In the genomic region with DNA sequence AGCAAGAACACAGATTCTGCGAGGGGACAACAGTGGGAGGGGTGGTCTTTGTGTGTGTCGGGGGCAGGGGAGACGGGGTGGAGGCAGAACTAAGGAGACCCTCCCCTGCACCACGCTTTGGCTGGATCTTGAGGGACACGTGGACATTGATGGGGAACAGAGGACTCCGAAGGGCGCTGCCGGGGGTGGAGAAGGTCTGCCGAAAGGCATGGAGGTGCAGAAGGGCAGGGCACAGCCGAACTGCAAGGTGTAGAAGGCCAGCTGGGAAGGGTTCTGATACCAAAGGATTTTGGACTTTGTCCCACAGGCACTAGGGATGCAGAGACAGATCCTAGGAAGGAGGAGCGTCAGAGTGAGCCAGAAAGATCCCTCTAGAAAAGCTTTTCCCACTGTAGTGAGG, we compare ENCODE assay signal across 13 cellular contexts.
DNase-seq lines count a peak whose midpoint lies in the region; ATAC-seq and TF ChIP-seq lines count a peak whose summit lies in the region.
"Had no signal": no experiment of that assay in that cellular context is flagged by ENCODE, and none has a peak within 500 bp of the region (broad histone marks: within the 10 kb centered on the region; RNA-seq: fewer than 3 reads in every experiment).

No MANE protein-coding gene starts in this region.

- H3K14ac ChIP-seq in neuronal stem cell (ENCODE audit: low read length): no peak overlapping the region

- no peak for ATAC-seq in activated naive CD4-positive, alpha-beta T cell treated with anti-CD3 and anti-CD28 coated beads, Interleukin-2, amount 50 U/mL, for 72 hours
- ATAC-seq in upper lobe of right lung (no peak), GM21390 (IDR thresholded peaks at IDR 0.05; ENCODE audit: unreplicated experiment) (no peak)
- ATAC-seq: CD8-positive, alpha-beta T cell had no signal

- TF ChIP-seq RAD21 in liver (IDR thresholded peaks at IDR 0.05): no peak

- H3K36me3 Mint-ChIP-seq in activated naive CD4-positive, alpha-beta T cell treated with anti-CD3 and anti-CD28 coated beads, Interleukin-2, amount 50 U/mL, for 72 hours: no peaks in the 10 kb centered on the region
- H3K36me3 Mint-ChIP-seq: CD8-positive, alpha-beta T cell had no signal

- no peak overlapping the region for H4K91ac ChIP-seq in neuronal stem cell (ENCODE audit: low read depth, low read length, poor library complexity)

- H2BK15ac ChIP-seq in neuronal stem cell (ENCODE audit: low read length): no peak overlapping the region

- H3K27me3 ChIP-seq in liver (ENCODE audit: control insufficient read depth in 4 of 4, insufficient read depth in 4 of 4, low read length in 3 of 4) (no peaks in the 10 kb centered on the region), neuronal stem cell (ENCODE audit: control insufficient read depth in 3 of 3, insufficient read depth in 3 of 3, low read depth in 1 of 3, low read length in 3 of 3) (peaks cover 0 to 47% (median 0%) of the 10 kb centered on the region in 3 experiments), upper lobe of right lung (no peaks in the 10 kb centered on the region)

- no peak overlapping the region for H3K4me3 ChIP-seq in liver (ENCODE audit: low read depth in 1 of 3, low read length in 3 of 3)
- H3K4me3 ChIP-seq in neuronal stem cell (ENCODE audit: low read length in 2 of 2): no peak overlapping the region
- H3K4me3 ChIP-seq in upper lobe of right lung: no peak overlapping the region
- H3K4me3 ChIP-seq: BLaER1 treated with 17β-estradiol and CSF1 and Interleukin-3, amounts not matched to agents 10 nM and 100 nM had no signal

- H3K18ac ChIP-seq in neuronal stem cell (ENCODE audit: low read length): no peak overlapping the region

- H3K27ac Mint-ChIP-seq in activated naive CD4-positive, alpha-beta T cell treated with anti-CD3 and anti-CD28 coated beads, Interleukin-2, amount 50 U/mL, for 72 hours: peak overlapping the region; percentile 7 to 14
- H3K27ac Mint-ChIP-seq: B cell; CD8-positive, alpha-beta T cell; H9 had no signal

- no peak overlapping the region for H4K8ac ChIP-seq in neuronal stem cell (ENCODE audit: low read depth, low read length)

- no peaks in the 10 kb centered on the region for H3K79me1 ChIP-seq in neuronal stem cell (ENCODE audit: low read depth, low read length)

- H3K36me3 ChIP-seq in liver (ENCODE audit: control insufficient read depth in 4 of 4, insufficient read depth in 3 of 4, low read depth in 1 of 4, low read length in 3 of 4) (no peaks in the 10 kb centered on the region), neuronal stem cell (replicated peaks in 1 of 2; ENCODE audit: control insufficient read depth in 2 of 2, insufficient read depth in 2 of 2, low read length in 2 of 2) (no peaks in the 10 kb centered on the region), upper lobe of right lung (no peaks in the 10 kb centered on the region)
- H3K36me3 ChIP-seq: BLaER1 treated with 17β-estradiol and CSF1 and Interleukin-3, amounts not matched to agents 10 nM and 100 nM had no signal

- no peak overlapping the region for H3K4me2 ChIP-seq in neuronal stem cell (ENCODE audit: insufficient read depth, low read length, poor library complexity, severe bottlenecking)
- H3K4me2 ChIP-seq: BLaER1 treated with 17β-estradiol and CSF1 and Interleukin-3, amounts not matched to agents 10 nM and 100 nM had no signal

- intact Hi-C loops in upper lobe of right lung (cut with DNase I): no loop called here

- H2BK5ac ChIP-seq in neuronal stem cell (ENCODE audit: low read length): no peak overlapping the region

- H2BK12ac ChIP-seq in neuronal stem cell (ENCODE audit: low read length): no peak overlapping the region

- H2AK5ac ChIP-seq in neuronal stem cell (ENCODE audit: low read depth, low read length): no peak overlapping the region

- H3K9me3 ChIP-seq in liver (ENCODE audit: control insufficient read depth in 4 of 4, low read length in 3 of 4): no peaks in the 10 kb centered on the region
- no peaks in the 10 kb centered on the region for H3K9me3 ChIP-seq in neuronal stem cell (replicated peaks in 1 of 2; ENCODE audit: control insufficient read depth in 2 of 2, insufficient read depth in 1 of 2, low read depth in 1 of 2, low read length in 2 of 2)
- no peaks in the 10 kb centered on the region for H3K9me3 ChIP-seq in upper lobe of right lung
- H3K9me3 ChIP-seq: BLaER1 treated with 17β-estradiol and CSF1 and Interleukin-3, amounts not matched to agents 10 nM and 100 nM had no signal

- H3K27ac ChIP-seq in liver (ENCODE audit: low read depth in 1 of 2, low read length in 2 of 2) (peak overlapping the region; percentile 55 to 75), neuronal stem cell (replicated peaks; ENCODE audit: low read length) (no peak overlapping the region), upper lobe of right lung (no peak overlapping the region)
- H3K27ac ChIP-seq: BLaER1 treated with 17β-estradiol and CSF1 and Interleukin-3, amounts not matched to agents 10 nM and 100 nM had no signal

- no peak overlapping the region for H3K9ac ChIP-seq in liver (ENCODE audit: low read depth in 1 of 2, low read length in 2 of 2)
- peak overlapping the region; percentile 45 for H3K9ac ChIP-seq in neuronal stem cell (ENCODE audit: low read depth, low read length, poor library complexity)
- H3K9ac ChIP-seq: BLaER1 treated with 17β-estradiol and CSF1 and Interleukin-3, amounts not matched to agents 10 nM and 100 nM had no signal

- H2AFZ ChIP-seq in neuronal stem cell (ENCODE audit: low read length): no peak overlapping the region

- 70% methylated on average over 11 of the region's 11 CpGs for WGBS in liver
- no CpG with 5 or more reads among the region's 11 CpGs for WGBS in neuronal stem cell (ENCODE audit: extremely low coverage in 2 of 2, insufficient read length in 2 of 2, insufficient replicate concordance in 1 of 2), 2 donors

- no peak for TF ChIP-seq CTCF in liver (IDR thresholded peaks at IDR 0.05; ENCODE audit: low read depth, low read length, missing input control)
- no peak for TF ChIP-seq CTCF in upper lobe of right lung (IDR thresholded peaks at IDR 0.05)

- no peak overlapping the region for H2BK120ac ChIP-seq in neuronal stem cell (ENCODE audit: low read depth, low read length)

- H3K9me3 Mint-ChIP-seq in activated naive CD4-positive, alpha-beta T cell treated with anti-CD3 and anti-CD28 coated beads, Interleukin-2, amount 50 U/mL, for 72 hours: no peaks in the 10 kb centered on the region
- H3K9me3 Mint-ChIP-seq: CD8-positive, alpha-beta T cell; H9 had no signal

- no peak overlapping the region for H3K4ac ChIP-seq in neuronal stem cell (ENCODE audit: low read length)

- DNase-seq in activated naive CD4-positive, alpha-beta T cell treated with anti-CD3 and anti-CD28 coated beads, Interleukin-2, amount 50 U/mL, for 72 hours (ENCODE audit: low spot score in 2 of 2): no peak
- DNase-seq in activated naive CD4-positive, alpha-beta T cell (lab: John Stamatoyannopoulos, UW): no peak
- no peak for DNase-seq in neuronal stem cell (ENCODE audit: low spot score)
- DNase-seq in upper lobe of right lung: no peak
- DNase-seq: Calu3; CD8-positive, alpha-beta T cell; DMS79 treated with DMSO at 0.1 percent for 48 hours; GF-D8; H9 had no signal

- H3K4me1 ChIP-seq in liver (ENCODE audit: control insufficient read depth in 4 of 4, insufficient read depth in 4 of 4, low read length in 3 of 4) (peaks cover 33 to 52% (median 49%) of the 10 kb centered on the region in 4 donors), neuronal stem cell (ENCODE audit: control insufficient read depth in 2 of 2, insufficient read depth in 1 of 2, low read depth in 1 of 2, low read length in 2 of 2) (no peaks in the 10 kb centered on the region), upper lobe of right lung (no peaks in the 10 kb centered on the region)

- no peak overlapping the region for H3K23ac ChIP-seq in neuronal stem cell (ENCODE audit: low read depth, low read length, poor library complexity)

TF ChIP-seq in liver, 16 proteins besides CTCF, POLR2A, EP300 and RAD21:
- TF ChIP-seq FOXA1 (IDR thresholded peaks at IDR 0.05) (no peak), EGR1 (IDR thresholded peaks at IDR 0.05; ENCODE audit: low read depth in 2 of 2) (no peak), SP1 (IDR thresholded peaks at IDR 0.05) (no peak), HNF4A (conservative IDR thresholded peaks at IDR 0.05) (no peak)
- TF ChIP-seq, protein P1, sequence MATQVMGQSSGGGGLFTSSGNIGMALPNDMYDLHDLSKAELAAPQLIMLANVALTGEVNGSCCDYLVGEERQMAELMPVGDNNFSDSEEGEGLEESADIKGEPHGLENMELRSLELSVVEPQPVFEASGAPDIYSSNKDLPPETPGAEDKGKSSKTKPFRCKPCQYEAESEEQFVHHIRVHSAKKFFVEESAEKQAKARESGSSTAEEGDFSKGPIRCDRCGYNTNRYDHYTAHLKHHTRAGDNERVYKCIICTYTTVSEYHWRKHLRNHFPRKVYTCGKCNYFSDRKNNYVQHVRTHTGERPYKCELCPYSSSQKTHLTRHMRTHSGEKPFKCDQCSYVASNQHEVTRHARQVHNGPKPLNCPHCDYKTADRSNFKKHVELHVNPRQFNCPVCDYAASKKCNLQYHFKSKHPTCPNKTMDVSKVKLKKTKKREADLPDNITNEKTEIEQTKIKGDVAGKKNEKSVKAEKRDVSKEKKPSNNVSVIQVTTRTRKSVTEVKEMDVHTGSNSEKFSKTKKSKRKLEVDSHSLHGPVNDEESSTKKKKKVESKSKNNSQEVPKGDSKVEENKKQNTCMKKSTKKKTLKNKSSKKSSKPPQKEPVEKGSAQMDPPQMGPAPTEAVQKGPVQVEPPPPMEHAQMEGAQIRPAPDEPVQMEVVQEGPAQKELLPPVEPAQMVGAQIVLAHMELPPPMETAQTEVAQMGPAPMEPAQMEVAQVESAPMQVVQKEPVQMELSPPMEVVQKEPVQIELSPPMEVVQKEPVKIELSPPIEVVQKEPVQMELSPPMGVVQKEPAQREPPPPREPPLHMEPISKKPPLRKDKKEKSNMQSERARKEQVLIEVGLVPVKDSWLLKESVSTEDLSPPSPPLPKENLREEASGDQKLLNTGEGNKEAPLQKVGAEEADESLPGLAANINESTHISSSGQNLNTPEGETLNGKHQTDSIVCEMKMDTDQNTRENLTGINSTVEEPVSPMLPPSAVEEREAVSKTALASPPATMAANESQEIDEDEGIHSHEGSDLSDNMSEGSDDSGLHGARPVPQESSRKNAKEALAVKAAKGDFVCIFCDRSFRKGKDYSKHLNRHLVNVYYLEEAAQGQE (IDR thresholded peaks at IDR 0.05): no peak

Comparison
In these comparisons a context has a peak if more than half of its experiments do, and no peak if none do; other contexts are left out.
1. H3K27ac ChIP-seq: peak in liver (2 of 2); none in neuronal stem cell (single experiment) and upper lobe of right lung (single experiment).